ENCODE assay signal across 8 cellular contexts in the genomic region with DNA sequence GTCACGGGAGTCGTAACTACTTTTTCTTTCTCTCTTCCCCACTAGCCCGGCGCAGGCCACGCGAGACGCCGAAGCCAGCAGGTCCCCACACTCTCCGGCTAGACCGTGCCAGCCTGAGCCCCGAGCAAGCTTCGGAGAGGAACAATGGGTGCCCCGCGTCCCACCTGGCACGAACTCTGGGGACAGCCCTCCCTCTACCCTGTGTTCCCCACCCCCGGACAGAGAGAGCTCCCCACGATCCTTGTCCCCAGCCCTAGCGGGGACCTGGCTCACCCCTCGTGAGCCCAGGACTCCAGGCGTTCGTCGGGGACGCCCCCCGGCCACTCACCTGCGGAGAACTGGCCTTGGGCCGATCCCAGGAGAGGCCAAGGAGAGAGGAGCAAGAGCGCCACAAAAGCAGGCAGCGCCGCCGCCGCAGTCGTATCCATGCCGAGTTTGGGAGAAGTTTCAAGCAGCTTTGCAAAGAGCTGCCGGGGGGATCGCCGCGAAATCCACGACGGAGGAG. TPM values are rescaled to one million over a fixed set of nuclear protein-coding genes. Genes with fewer than 3 reads are reported as not detected.
DNase-seq lines count a peak whose midpoint lies in the region; ATAC-seq, FAIRE-seq and TF ChIP-seq lines count a peak whose summit lies in the region.

No MANE protein-coding gene starts in this region.

- peaks cover 0 to 45% (median 37%) of the 10 kb centered on the region in 9 donors for H3K4me1 ChIP-seq in heart right ventricle

- no peaks in the 10 kb centered on the region for H3K9me3 ChIP-seq in heart right ventricle

- TF ChIP-seq CTCF in heart right ventricle (IDR thresholded peaks at IDR 0.05), result no peak
- TF ChIP-seq CTCF in D721Med (IDR thresholded peaks at IDR 0.05; ENCODE audit: insufficient read depth, missing control alignments), result no peak

- H3K36me3 Mint-ChIP-seq in activated naive CD8-positive, alpha-beta T cell treated with anti-CD3 and anti-CD28 coated beads for 36 hours, result no peaks in the 10 kb centered on the region

- H3K27ac ChIP-seq in heart right ventricle, result peak overlapping the region; percentile 88 to 98 (median 94)

- H3K27me3 Mint-ChIP-seq in activated naive CD8-positive, alpha-beta T cell treated with anti-CD3 and anti-CD28 coated beads for 36 hours, result peaks cover 56% of the 10 kb centered on the region

- intact Hi-C loops in heart right ventricle (cut with DNase I), result loop anchor here in 7 of 10 donors (2.0 to 10.0 kb wide), 8 partner anchors 103 to 455 kb away; no protein-coding TSS in a partner anchor

- H3K4me3 ChIP-seq in heart right ventricle, result peak overlapping the region; percentile 76 to 97 (median 88)

- H3K4me1 Mint-ChIP-seq in activated naive CD8-positive, alpha-beta T cell treated with anti-CD3 and anti-CD28 coated beads for 36 hours, result peaks cover 18% of the 10 kb centered on the region

- H3K27ac Mint-ChIP-seq in activated naive CD8-positive, alpha-beta T cell treated with anti-CD3 and anti-CD28 coated beads for 36 hours, result peak overlapping the region; percentile 87

- peak; percentile 67 for DNase-seq in NCI-H774 (lab: John Stamatoyannopoulos, UW)
- peak; percentile 38 for DNase-seq in activated naive CD8-positive, alpha-beta T cell treated with anti-CD3 and anti-CD28 coated beads for 36 hours
- peak; percentile 44 to 61 for DNase-seq in heart right ventricle
- DNase-seq in putamen (ENCODE audit: low spot score), result peak; percentile 55
- no peak for DNase-seq in D721Med (ENCODE audit: insufficient read length, low spot score)
- DNase-seq in NCI-H226, result no peak

- H3K27me3 ChIP-seq in heart right ventricle, result peaks cover 0 to 48% (median 0%) of the 10 kb centered on the region in 7 donors

- ATAC-seq in GM18520 (IDR thresholded peaks at IDR 0.05; ENCODE audit: unreplicated experiment) (peak; percentile 9), HG02759 (IDR thresholded peaks at IDR 0.05; ENCODE audit: unreplicated experiment) (peak; percentile 24), heart right ventricle (peak; percentile 47 to 79 (median 69))

- H3K4me3 Mint-ChIP-seq in activated naive CD8-positive, alpha-beta T cell treated with anti-CD3 and anti-CD28 coated beads for 36 hours, result peak overlapping the region; percentile 94

- no peak for FAIRE-seq in D721Med (lab: Jason Lieb, UNC)

- H3K36me3 ChIP-seq in heart right ventricle, result no peaks in the 10 kb centered on the region

- H3K9me3 Mint-ChIP-seq in activated naive CD8-positive, alpha-beta T cell treated with anti-CD3 and anti-CD28 coated beads for 36 hours, result no peaks in the 10 kb centered on the region

- WGBS in heart right ventricle, 2 donors, result 0 to 1% methylated on average over 39 of the region's 39 CpGs

RNA-seq across cellular contexts. Expression of a gene that starts 0.4 kb away (rescaled TPM):
- 10 to 100 TPM; 13.4 to 18.0 TPM for total RNA-seq in activated naive CD8-positive, alpha-beta T cell treated with anti-CD3 and anti-CD28 coated beads for 36 hours
- 10 to 100 TPM; 27.1 to 47.7 (median 36.5) TPM for total RNA-seq in heart right ventricle
- 1 to 10 TPM; 7.5 to 9.1 TPM for polyA plus RNA-seq in heart right ventricle

Comparison
In these comparisons a context has a peak if more than half of its experiments do, and no peak if none do; other contexts are left out.
1. ATAC-seq: peak in every context shown above with its lines; median percentile 69 in heart right ventricle; 24 in HG02759; 9 in GM18520.
2. DNase-seq: peak in NCI-H774 (single experiment), activated naive CD8-positive, alpha-beta T cell treated with anti-CD3 and anti-CD28 coated beads for 36 hours (single experiment), heart right ventricle (2 of 2) and putamen (single experiment); none in D721Med (single experiment) and NCI-H226 (single experiment).